ENCODE assay signal across 8 cellular contexts in genomic region chr7:95794917-95795515, GRCh38. TPM values are rescaled to one million over a fixed set of nuclear protein-coding genes. Genes with fewer than 3 reads are reported as not detected.
A peak's percentile ranks its signal among the peaks of the same experiment; 100 is the strongest.
DNase-seq lines count a peak whose midpoint lies in the region; ATAC-seq and TF ChIP-seq lines count a peak whose summit lies in the region.

No MANE protein-coding gene starts in this region.

- H3K4me3 ChIP-seq in GM23248 (no peak overlapping the region), suprapubic skin (no peak overlapping the region)

- DNase-seq in COLO668 (lab: John Stamatoyannopoulos, UW; ENCODE audit: unreplicated experiment) (peak; percentile 12), GM23248 (peak; percentile 53), NCI-H748 treated with DMSO at 0.1 percent for 48 hours (lab: John Stamatoyannopoulos, UW) (peak; percentile 18), fibroblast of peridontal ligament (ENCODE audit: extremely low read depth) (peak; percentile 15), suprapubic skin (ENCODE audit: low spot score in 2 of 2) (no peak), Right ventricle myocardium inferior (ENCODE audit: missing footprints) (no peak)

- TF ChIP-seq EP300 in suprapubic skin (IDR thresholded peaks at IDR 0.05): no peak

- no peaks in the 10 kb centered on the region for H3F3A ChIP-seq in GM23248 (ENCODE audit: insufficient read depth)

- H3K27ac ChIP-seq in GM23248: no peak overlapping the region
- no peak overlapping the region for H3K27ac ChIP-seq in suprapubic skin

- H3K4me1 ChIP-seq in GM23248 (ENCODE audit: insufficient read depth) (no peaks in the 10 kb centered on the region), suprapubic skin (no peaks in the 10 kb centered on the region)

- H3K9me3 ChIP-seq in GM23248 (ENCODE audit: low read depth): no peaks in the 10 kb centered on the region
- H3K9me3 ChIP-seq in suprapubic skin: no peaks in the 10 kb centered on the region

- H3K36me3 ChIP-seq in GM23248 (ENCODE audit: low read depth): no peaks in the 10 kb centered on the region
- no peaks in the 10 kb centered on the region for H3K36me3 ChIP-seq in suprapubic skin

- H3K27me3 ChIP-seq in GM23248 (replicated peaks; ENCODE audit: insufficient read depth) (no peaks in the 10 kb centered on the region), suprapubic skin (no peaks in the 10 kb centered on the region)

- H3K9me2 ChIP-seq in GM23248 (ENCODE audit: insufficient read depth): no peaks in the 10 kb centered on the region

- no peak overlapping the region for H2AFZ ChIP-seq in GM23248

- H4K20me1 ChIP-seq in GM23248 (ENCODE audit: insufficient read depth): no peaks in the 10 kb centered on the region

- H3K9ac ChIP-seq in GM23248: no peak overlapping the region

- ATAC-seq in GM18505 (IDR thresholded peaks at IDR 0.05; ENCODE audit: unreplicated experiment) (no peak), Right ventricle myocardium inferior (no peak), GM18873 (IDR thresholded peaks at IDR 0.05; ENCODE audit: low FRiP score, unreplicated experiment) (no peak)

- 68 to 72% methylated on average over 3 of the region's 3 CpGs for WGBS in GM23248 (ENCODE audit: low coverage in 1 of 2, low lambda C conversion rate in 2 of 2, missing lambda C conversion rate in 2 of 2), 2 experiments
- WGBS in suprapubic skin: 91% methylated on average over 3 of the region's 3 CpGs

- no peak for TF ChIP-seq POLR2A in suprapubic skin (IDR thresholded peaks at IDR 0.05)
- TF ChIP-seq POLR2A in GM18505 (IDR thresholded peaks at IDR 0.05; ENCODE audit: borderline replicate concordance, extremely low read depth, insufficient read depth, insufficient read length): no peak

- H3K79me2 ChIP-seq in GM23248 (ENCODE audit: insufficient read depth): no peaks in the 10 kb centered on the region

- in situ Hi-C loops in GM23248 (cut with MboI): no loop called here

- no peak overlapping the region for H3K4me2 ChIP-seq in GM23248 (ENCODE audit: unreplicated experiment)

- intact Hi-C loops in Right ventricle myocardium inferior (cut with DNase I): no loop called here

- TF ChIP-seq CTCF in suprapubic skin (IDR thresholded peaks at IDR 0.05): no peak

RNA-seq across cellular contexts. Expression of gene DYNC1I1, which starts 22.7 kb away (rescaled TPM):
- total RNA-seq in GM23248 (2014; rRNA removed; shearing (Covaris generic)): 0.38 and 1.4 TPM in 2 replicates
- polyA plus RNA-seq in GM23248 (2016; fragmentation: Nextera tagmentation; extraction: Ambion mirVana): 0.53 and 0.84 TPM in 2 replicates
- total RNA-seq in suprapubic skin: 1 to 10 TPM; 1.9 to 6.7 (median 5.8) TPM
- total RNA-seq in Right ventricle myocardium inferior: 30.7 TPM

Comparison
In these comparisons a context has a peak if more than half of its experiments do, and no peak if none do; other contexts are left out.
1. DNase-seq: peak in COLO668 (single experiment), GM23248 (single experiment), NCI-H748 treated with DMSO at 0.1 percent for 48 hours (single experiment) and fibroblast of peridontal ligament (single experiment); none in suprapubic skin (0 of 2) and Right ventricle myocardium inferior (single experiment).